3 cellular contexts compared by ENCODE assay signal in genomic region chr1:42477354-42477753, GRCh38. TPM values are rescaled to one million over a fixed set of nuclear protein-coding genes. Genes with fewer than 3 reads are reported as not detected.
"Had no signal": no experiment of that assay in that cellular context is flagged by ENCODE, and none has a peak within 500 bp of the region (broad histone marks: within the 10 kb centered on the region; RNA-seq: fewer than 3 reads in every experiment).

No MANE protein-coding gene starts in this region.

RNA-seq across cellular contexts. Expression of gene ZMYND12, which starts 21.5 kb away (rescaled TPM):
- total RNA-seq: HT-29, HT1080, K562 had no signal
- polyA plus RNA-seq: K562 had no signal
